ENCODE assay signal across 1 cellular context in genomic region chr6:143510991-143511891, GRCh38.
A peak's percentile ranks its signal among the peaks of the same experiment; 100 is the strongest.
TF ChIP-seq lines count a peak whose summit lies in the region.

Gene FUCA2, minus strand, starts transcription at chr6:143511720. Its CDS starts 86 bp downstream, at chr6:143511634.

TF ChIP-seq in K562, 482 proteins besides CTCF, POLR2A, EP300 and RAD21 (continued from another document and continues in another):
- TF ChIP-seq VEZF1 (CRISPR knock-in tag; IDR thresholded peaks at IDR 0.05) (peak; percentile 67; the same call in 1 of the 2 replicates), SRSF1 (IDR thresholded peaks at IDR 0.05; ENCODE audit: low read depth, low read length) (no peak), CREBBP (IDR thresholded peaks at IDR 0.05; ENCODE audit: low read depth, low read length) (no peak), GMEB1 (CRISPR knock-in tag; IDR thresholded peaks at IDR 0.05) (peak; percentile 39; the same call in 1 of the 2 replicates), ZNF263 (CRISPR knock-in tag; IDR thresholded peaks at IDR 0.05; ENCODE audit: borderline replicate concordance) (peak; percentile 75), SMAD1 (IDR thresholded peaks at IDR 0.05; ENCODE audit: low read depth, low read length, partially characterized antibody) (peak; percentile 75), ZNF764 (CRISPR knock-in tag; IDR thresholded peaks at IDR 0.05; ENCODE audit: low read depth) (no peak), MCM5 (IDR thresholded peaks at IDR 0.05; ENCODE audit: low read depth) (no peak), TCF15 (CRISPR knock-in tag; IDR thresholded peaks at IDR 0.05) (no peak), MYC (IDR thresholded peaks at IDR 0.05; ENCODE audit: low read depth, low read length) (peak; percentile 91), MYC (CRISPR knock-in tag; IDR thresholded peaks at IDR 0.05; ENCODE audit: borderline replicate concordance, low read depth) (peak; percentile 99), NFATC3 (IDR thresholded peaks at IDR 0.05) (no peak), SMARCA5 (IDR thresholded peaks at IDR 0.05) (peak; percentile 82; the same call in 1 of the 2 replicates), RBM14 (IDR thresholded peaks at IDR 0.05; ENCODE audit: borderline replicate concordance, insufficient read depth, low read depth, low read length) (0 out of 2 replicates have a peak, but pooled peaks have one; percentile 27), FOXJ3 (CRISPR knock-in tag; IDR thresholded peaks at IDR 0.05) (no peak), CHD1 (IDR thresholded peaks at IDR 0.05; ENCODE audit: low read length) (no peak), NFE2 (IDR thresholded peaks at IDR 0.05; ENCODE audit: low read depth) (peak; percentile 31; the same call in 1 of the 2 replicates), TARDBP (IDR thresholded peaks at IDR 0.05) (no peak), HCFC1 (IDR thresholded peaks at IDR 0.05; ENCODE audit: low read depth, low read length) (peak; percentile 37), ZNF354B (CRISPR knock-in tag; IDR thresholded peaks at IDR 0.05) (no peak), ZNF274 (IDR thresholded peaks at IDR 0.05; ENCODE audit: borderline replicate concordance, low read depth, low read length) (no peak), EP400 (IDR thresholded peaks at IDR 0.05) (peak; percentile 98), ASH1L (IDR thresholded peaks at IDR 0.05; ENCODE audit: borderline replicate concordance, low read depth, partially characterized antibody) (peak; percentile 62), TGIF2 (CRISPR knock-in tag; IDR thresholded peaks at IDR 0.05) (no peak), PKNOX1 (IDR thresholded peaks at IDR 0.05) (no peak), POLR2G (IDR thresholded peaks at IDR 0.05; ENCODE audit: low read depth, low read length) (peak; percentile 99), CBX5 (IDR thresholded peaks at IDR 0.05; ENCODE audit: borderline replicate concordance, low read depth) (no peak), NFE2L1 (tag; IDR thresholded peaks at IDR 0.05; ENCODE audit: borderline replicate concordance, low read depth) (no peak), THRB (CRISPR knock-in tag; conservative IDR thresholded peaks at IDR 0.05) (peak; percentile 40), CHD2 (IDR thresholded peaks at IDR 0.05; ENCODE audit: low read depth, low read length) (peak; percentile 51; the same call in 1 of the 2 replicates), JUNB (CRISPR knock-in tag; conservative IDR thresholded peaks at IDR 0.05) (no peak), CREB3 (tag; conservative IDR thresholded peaks at IDR 0.05; ENCODE audit: low read depth) (peak; percentile 36; the same call in 1 of the 2 replicates), UBTF (IDR thresholded peaks at IDR 0.05; ENCODE audit: borderline replicate concordance in 1 of 2, low read depth in 2 of 2, low read length in 2 of 2) (peak; percentile 62 to 71; a peak in 3 of 4 replicates), SIX5 (IDR thresholded peaks at IDR 0.05; ENCODE audit: borderline replicate concordance in 1 of 2, insufficient read depth in 1 of 2, low read depth in 1 of 2, low read length in 2 of 2) (no peak), TCF7L2 (IDR thresholded peaks at IDR 0.05; ENCODE audit: low read depth, low read length) (no peak), ZNF75A (CRISPR knock-in tag; IDR thresholded peaks at IDR 0.05) (0 out of 2 replicates have a peak, but pooled peaks have one; percentile 25), ZNF239 (CRISPR knock-in tag; IDR thresholded peaks at IDR 0.05) (no peak; the same call in 1 of the 2 replicates), CAMTA2 (CRISPR knock-in tag; conservative IDR thresholded peaks at IDR 0.05) (peak; percentile 90; the same call in 1 of the 2 replicates), CBFA2T3 (IDR thresholded peaks at IDR 0.05) (peak; percentile 2; the same call in 1 of the 2 replicates), ZNF668 (CRISPR knock-in tag; IDR thresholded peaks at IDR 0.05) (no peak), ZNF699 (CRISPR knock-in tag; IDR thresholded peaks at IDR 0.05; ENCODE audit: insufficient replicate concordance) (no peak), ZNF224 (CRISPR knock-in tag; IDR thresholded peaks at IDR 0.05) (peak; percentile 78; the same call in 1 of the 2 replicates), HBP1 (CRISPR knock-in tag; IDR thresholded peaks at IDR 0.05) (0 out of 2 replicates have a peak, but pooled peaks have one; percentile 68), ZNF184 (CRISPR knock-in tag; IDR thresholded peaks at IDR 0.05) (no peak), NCOA6 (IDR thresholded peaks at IDR 0.05) (no peak), POU5F1 (IDR thresholded peaks at IDR 0.05; ENCODE audit: borderline replicate concordance, low read depth, low read length, partially characterized antibody) (no peak), USF1 (CRISPR knock-in tag; IDR thresholded peaks at IDR 0.05) (peak; percentile 97), NFYB (IDR thresholded peaks at IDR 0.05; ENCODE audit: extremely low read depth, insufficient read length) (no peak), KHSRP (IDR thresholded peaks at IDR 0.05) (no peak), STAG1 (CRISPR knock-in tag; IDR thresholded peaks at IDR 0.05; ENCODE audit: borderline replicate concordance) (no peak), ZNF444 (CRISPR knock-in tag; IDR thresholded peaks at IDR 0.05) (no peak), RNF2 (IDR thresholded peaks at IDR 0.05) (peak; percentile 86), XRCC5 (IDR thresholded peaks at IDR 0.05; ENCODE audit: low read depth, low read length) (peak; percentile 21), TCFL5 (CRISPR knock-in tag; conservative IDR thresholded peaks at IDR 0.05) (no peak), ZNF740 (CRISPR knock-in tag; IDR thresholded peaks at IDR 0.05) (0 out of 2 replicates have a peak, but pooled peaks have one; percentile 14), ZNF740 (tag; IDR thresholded peaks at IDR 0.05) (no peak; a peak in 1 of 4 replicates), RB1 (IDR thresholded peaks at IDR 0.05; ENCODE audit: low read depth) (peak; percentile 70; the same call in 1 of the 2 replicates), ZC3H4 (CRISPR knock-in tag; IDR thresholded peaks at IDR 0.05; ENCODE audit: borderline replicate concordance) (no peak), FOXK2 (conservative IDR thresholded peaks at IDR 0.05 in 1 of 2, IDR thresholded peaks at IDR 0.05 in 1 of 2; ENCODE audit: low read depth in 2 of 2) (peak; percentile 51 to 60; a peak in 2 of 4 replicates), TAF9B (IDR thresholded peaks at IDR 0.05; ENCODE audit: partially characterized antibody) (peak; percentile 80), ARID3B (CRISPR knock-in tag; IDR thresholded peaks at IDR 0.05; ENCODE audit: borderline replicate concordance) (no peak)
